In genomic region chr20:44052166-44052565, GRCh38 we compare ENCODE assay signal across 19 cellular contexts.
DNase-seq lines count a peak whose midpoint lies in the region; ATAC-seq, FAIRE-seq and TF ChIP-seq lines count a peak whose summit lies in the region.
"Had no signal": no experiment of that assay in that cellular context is flagged by ENCODE, and none has a peak within 500 bp of the region (broad histone marks: within the 10 kb centered on the region; RNA-seq: fewer than 3 reads in every experiment).

No MANE protein-coding gene starts in this region.

- TF ChIP-seq EP300 in HepG2 (IDR thresholded peaks at IDR 0.05; ENCODE audit: low read depth in 2 of 2, low read length in 2 of 2) (no peak), HepG2 (CRISPR knock-in tag; IDR thresholded peaks at IDR 0.05; ENCODE audit: borderline replicate concordance) (no peak)

- TF ChIP-seq CTCF in right lobe of liver (IDR thresholded peaks at IDR 0.05) (no peak), HepG2 (CRISPR knock-in tag; IDR thresholded peaks at IDR 0.05) (no peak), upper lobe of right lung (IDR thresholded peaks at IDR 0.05) (no peak)

- POLR2A ChIA-PET in HepG2 (lab: Yijun Ruan, JAX), result no interaction called here

- H3K9me3 ChIP-seq in right lobe of liver (no peaks in the 10 kb centered on the region), HepG2 (ENCODE audit: low read length) (no peaks in the 10 kb centered on the region), neuronal stem cell (replicated peaks in 1 of 2; ENCODE audit: control insufficient read depth in 2 of 2, insufficient read depth in 1 of 2, low read depth in 1 of 2, low read length in 2 of 2) (no peaks in the 10 kb centered on the region), upper lobe of right lung (no peaks in the 10 kb centered on the region)

- no peak for FAIRE-seq in HepG2 (lab: Jason Lieb, UNC)
- FAIRE-seq: A204.1, H1 had no signal

- BruUV-seq in HepG2 (replicated peaks; lab: Mats Ljungman, UMichigan), result no TSS peak

- CTCF ChIA-PET in HepG2 (lab: Yijun Ruan, JAX; ENCODE audit: low intra/inter-chr PET ratio, low total read pairs), result no interaction called here

- H3K27me3 ChIP-seq in right lobe of liver (no peaks in the 10 kb centered on the region), HepG2 (ENCODE audit: control insufficient read depth in 1 of 2, insufficient read depth in 2 of 2, low read length in 2 of 2) (peaks cover 4 to 52% of the 10 kb centered on the region in 2 experiments; a peak in 3 of 5 replicates), neuronal stem cell (ENCODE audit: control insufficient read depth in 3 of 3, insufficient read depth in 3 of 3, low read depth in 1 of 3, low read length in 3 of 3) (no peaks in the 10 kb centered on the region), upper lobe of right lung (no peaks in the 10 kb centered on the region)

- H3K18ac ChIP-seq in neuronal stem cell (ENCODE audit: low read length), result no peak overlapping the region

- no peak for TF ChIP-seq POLR2A in right lobe of liver (IDR thresholded peaks at IDR 0.05)
- TF ChIP-seq POLR2A in HepG2 (IDR thresholded peaks at IDR 0.05; ENCODE audit: insufficient read depth in 1 of 2, low read depth in 2 of 2, low read length in 2 of 2), result no peak

- H4K8ac ChIP-seq in neuronal stem cell (ENCODE audit: low read depth, low read length), result no peak overlapping the region

- no peak overlapping the region for H3K4ac ChIP-seq in neuronal stem cell (ENCODE audit: low read length)

- H3K4me1 ChIP-seq in right lobe of liver (no peaks in the 10 kb centered on the region), HepG2 (ENCODE audit: insufficient read depth, low read length) (no peaks in the 10 kb centered on the region), neuronal stem cell (ENCODE audit: control insufficient read depth in 2 of 2, insufficient read depth in 1 of 2, low read depth in 1 of 2, low read length in 2 of 2) (no peaks in the 10 kb centered on the region), upper lobe of right lung (no peaks in the 10 kb centered on the region)

- no peaks in the 10 kb centered on the region for H3K79me1 ChIP-seq in neuronal stem cell (ENCODE audit: low read depth, low read length)

- no peak overlapping the region for H4K91ac ChIP-seq in neuronal stem cell (ENCODE audit: low read depth, low read length, poor library complexity)

- H3K4me3 ChIP-seq in right lobe of liver (no peak overlapping the region), HepG2 (replicated peaks in 1 of 3; ENCODE audit: insufficient read depth in 1 of 3, low read depth in 2 of 3, low read length in 3 of 3) (no peak overlapping the region), neuronal stem cell (ENCODE audit: low read length in 2 of 2) (no peak overlapping the region), upper lobe of right lung (no peak overlapping the region)

- no peak overlapping the region for H3K9ac ChIP-seq in HepG2 (ENCODE audit: insufficient read depth, low read depth, low read length)
- H3K9ac ChIP-seq in neuronal stem cell (ENCODE audit: low read depth, low read length, poor library complexity), result no peak overlapping the region

- peak in 2 of 3 donors; percentile 15 to 16 for DNase-seq in right lobe of liver
- no peak for DNase-seq in HepG2 (ENCODE audit: low spot score)
- peak; percentile 32 for DNase-seq in cerebellar cortex (ENCODE audit: low spot score)
- no peak for DNase-seq in neuronal stem cell (ENCODE audit: low spot score)
- peak; percentile 50 for DNase-seq in upper lobe of right lung
- DNase-seq in RKO (ENCODE audit: low spot score), result no peak
- DNase-seq in Kasumi-1 (lab: John Stamatoyannopoulos, UW), result no peak
- DNase-seq: Calu3; CD8-positive, alpha-beta memory T cell; GF-D8; NCI-H1092; NCI-H1436; NCI-H187 treated with DMSO at 0.1 percent for 48 hours; NCI-H2107 had no signal

- H3K27ac ChIP-seq in right lobe of liver (no peak overlapping the region), HepG2 (ENCODE audit: extremely low read length, insufficient read depth, low read length) (no peak overlapping the region), neuronal stem cell (replicated peaks; ENCODE audit: low read length) (no peak overlapping the region), upper lobe of right lung (no peak overlapping the region)
- H3K27ac ChIP-seq: C4-2B had no signal

- H2BK15ac ChIP-seq in neuronal stem cell (ENCODE audit: low read length), result no peak overlapping the region

- no peaks in the 10 kb centered on the region for H3K79me2 ChIP-seq in HepG2 (ENCODE audit: insufficient read depth, low read length)

- no peak overlapping the region for H2BK12ac ChIP-seq in neuronal stem cell (ENCODE audit: low read length)

- no peak overlapping the region for H2BK120ac ChIP-seq in neuronal stem cell (ENCODE audit: low read depth, low read length)

- peak overlapping the region; percentile 53 for H2BK5ac ChIP-seq in neuronal stem cell (ENCODE audit: low read length)

- ATAC-seq in right lobe of liver (no peak), HepG2 (no peak), upper lobe of right lung (no peak), HG02973 (IDR thresholded peaks at IDR 0.05; ENCODE audit: unreplicated experiment) (no peak)
- ATAC-seq: HCT116 had no signal

- H2AFZ ChIP-seq in HepG2 (ENCODE audit: low read length) (no peak overlapping the region), neuronal stem cell (ENCODE audit: low read length) (no peak overlapping the region)

- WGBS in right lobe of liver (ENCODE audit: insufficient coverage, low coverage, low lambda C conversion rate, missing lambda C conversion rate), result 80% methylated on average over 4 of the region's 10 CpGs
- 15% methylated on average over 10 of the region's 10 CpGs for WGBS in HepG2 (ENCODE audit: low lambda C conversion rate)
- no CpG with 5 or more reads among the region's 10 CpGs for WGBS in neuronal stem cell (ENCODE audit: extremely low coverage in 2 of 2, insufficient read length in 2 of 2, insufficient replicate concordance in 1 of 2), 2 donors

- no peak for TF ChIP-seq RAD21 in HepG2 (CRISPR knock-in tag; IDR thresholded peaks at IDR 0.05)

- H3K23ac ChIP-seq in neuronal stem cell (ENCODE audit: low read depth, low read length, poor library complexity), result no peak overlapping the region

- in situ Hi-C loops in HepG2 (cut with HindIII; ENCODE audit: extremely low pct_ligation_motif_present, low pct_unique_long_range_greater_than_20kb), result no loop called here

- H3K14ac ChIP-seq in neuronal stem cell (ENCODE audit: low read length), result no peak overlapping the region

- H4K20me1 ChIP-seq in HepG2 (ENCODE audit: insufficient read depth, low read length), result no peaks in the 10 kb centered on the region

- no peaks in the 10 kb centered on the region for H3K36me3 ChIP-seq in right lobe of liver
- no peaks in the 10 kb centered on the region for H3K36me3 ChIP-seq in HepG2 (replicated peaks in 1 of 2; ENCODE audit: control insufficient read depth in 1 of 2, insufficient read depth in 2 of 2, low read length in 2 of 2)
- H3K36me3 ChIP-seq in neuronal stem cell (replicated peaks in 1 of 2; ENCODE audit: control insufficient read depth in 2 of 2, insufficient read depth in 2 of 2, low read length in 2 of 2), result no peaks in the 10 kb centered on the region
- H3K36me3 ChIP-seq in upper lobe of right lung, result no peaks in the 10 kb centered on the region

- no peak overlapping the region for H2AK5ac ChIP-seq in neuronal stem cell (ENCODE audit: low read depth, low read length)

- intact Hi-C loops in right lobe of liver (cut with DNase I), result no loop called here
- intact Hi-C loops in HepG2 (cut with micrococcal nuclease; ENCODE audit: unreplicated experiment), result loop anchor here (1.0 kb wide), 1 partner anchor 45 kb away; no protein-coding TSS in a partner anchor
- intact Hi-C loops in upper lobe of right lung (cut with DNase I), result no loop called here

- H3K4me2 ChIP-seq in HepG2 (ENCODE audit: low read depth, low read length) (no peak overlapping the region), neuronal stem cell (ENCODE audit: insufficient read depth, low read length, poor library complexity, severe bottlenecking) (no peak overlapping the region)

TF ChIP-seq in HepG2, 621 proteins besides CTCF, POLR2A, EP300 and RAD21:
- no peak for TF ChIP-seq ZNF441 (CRISPR knock-in tag; IDR thresholded peaks at IDR 0.05; ENCODE audit: borderline replicate concordance)
- no peak for TF ChIP-seq ZFP82 (CRISPR knock-in tag; IDR thresholded peaks at IDR 0.05; ENCODE audit: borderline replicate concordance)
- no peak for TF ChIP-seq PAXIP1 (CRISPR knock-in tag; conservative IDR thresholded peaks at IDR 0.05)
- no peak for TF ChIP-seq KMT2B (CRISPR knock-in tag; IDR thresholded peaks at IDR 0.05)
- no peak for TF ChIP-seq ZNF7 (CRISPR knock-in tag; IDR thresholded peaks at IDR 0.05)
- TF ChIP-seq SALL1 (CRISPR knock-in tag; IDR thresholded peaks at IDR 0.05), result no peak
TF ChIP-seq in HepG2: peak in this region for 0.

Comparison
In these comparisons a context has a peak if more than half of its experiments do, and no peak if none do; other contexts are left out.
1. DNase-seq: peak in right lobe of liver (2 of 3), cerebellar cortex (single experiment) and upper lobe of right lung (single experiment); none in HepG2 (single experiment), neuronal stem cell (single experiment), RKO (single experiment) and Kasumi-1 (0 of 2).